In the genomic region with DNA sequence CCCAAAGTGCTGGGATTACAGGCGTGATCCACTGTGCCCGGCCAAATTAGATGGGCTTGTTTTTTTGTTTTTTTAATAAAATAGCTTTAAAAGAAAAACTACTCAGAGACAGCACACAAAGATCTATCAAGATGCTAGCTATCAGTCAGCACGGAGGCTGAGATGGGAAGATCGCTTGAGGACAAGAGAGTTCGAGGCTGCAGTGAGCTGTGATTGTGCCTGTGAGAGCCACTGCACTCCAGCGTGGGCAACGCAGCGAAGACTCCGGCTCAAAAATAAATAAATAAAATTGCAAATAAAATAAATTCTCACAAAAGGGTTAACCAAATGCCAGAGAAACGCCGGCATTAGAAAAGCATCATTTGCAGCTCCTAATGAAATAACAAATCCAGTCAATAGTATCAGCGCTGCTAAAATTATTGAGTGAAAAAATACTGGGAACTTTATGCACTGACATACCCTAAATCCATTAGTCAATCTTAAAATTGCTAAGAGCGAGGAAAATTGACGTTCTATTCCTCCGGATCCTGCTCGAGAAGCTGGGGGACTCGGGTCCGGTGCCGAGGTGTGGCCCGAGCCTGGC, we compare ENCODE assay signal across 8 cellular contexts. TPM values are rescaled to one million over a fixed set of nuclear protein-coding genes. Genes with fewer than 3 reads are reported as not detected.
DNase-seq lines count a peak whose midpoint lies in the region; ATAC-seq, FAIRE-seq and TF ChIP-seq lines count a peak whose summit lies in the region.

No MANE protein-coding gene starts in this region.

- H3K4me2 ChIP-seq in IMR-90 (ENCODE audit: low read depth, low read length), result peak overlapping the region; percentile 82

- no peaks in the 10 kb centered on the region; the same call in 1 of the 2 replicates for H4K20me1 ChIP-seq in IMR-90 (ENCODE audit: insufficient read depth, low read length)

- CTCF ChIA-PET in CD4-positive, alpha-beta memory T cell (lab: Charles Lee; ENCODE audit: partially characterized antibody), result no interaction called here
- CTCF ChIA-PET in IMR-90 (lab: Yijun Ruan, JAX) (interaction anchor here (0.6 kb wide), 1 partner anchor 116 kb away, joined by 3 read pairs; no protein-coding TSS in a partner anchor), GM10248 (lab: Yijun Ruan, JAX) (interaction anchor here (1.1 kb wide), 2 partner anchors 29 to 61 kb away, joined by 3 to 4 read pairs; no protein-coding TSS in a partner anchor)

- WGBS in IMR-90 (ENCODE audit: extremely low coverage in 2 of 2, insufficient read length in 1 of 2), 2 experiments, result 0% methylated on average over 5 of the region's 20 CpGs; no CpG with 5 or more reads in 1 of the 2 experiments
- 6 to 9% methylated on average over 16 to 20 of the region's 20 CpGs for WGBS in testis, 2 donors

- H3K79me1 ChIP-seq in IMR-90 (ENCODE audit: low read depth in 1 of 2, low read length in 2 of 2), result peaks cover 11 to 36% of the 10 kb centered on the region in 2 experiments

- H3K4me1 Mint-ChIP-seq in CD4-positive, alpha-beta memory T cell, result peaks cover 3 to 10% (median 9%) of the 10 kb centered on the region in 4 donors

- peaks cover 12% of the 10 kb centered on the region for H3K9me1 ChIP-seq in IMR-90 (ENCODE audit: insufficient read depth, low read length)

- H3K9me3 Mint-ChIP-seq in CD4-positive, alpha-beta memory T cell, result peaks cover 0 to 1% (median 0%) of the 10 kb centered on the region in 8 donors

- no peak overlapping the region for H2BK20ac ChIP-seq in IMR-90 (ENCODE audit: low read depth, low read length)

- dilution Hi-C loops in IMR-90 (cut with HindIII; ENCODE audit: low sequenced_read_pairs, unreplicated experiment), result no loop called here

- H4K5ac ChIP-seq in IMR-90 (ENCODE audit: low read depth, low read length), result no peak overlapping the region; the same call in 1 of the 2 replicates

- H2BK120ac ChIP-seq in IMR-90 (ENCODE audit: low read depth, low read length), result 0 out of 2 replicates have a peak overlapping the region, but pooled peaks have one; percentile 52

- peak overlapping the region; percentile 48 for H3K23ac ChIP-seq in IMR-90 (ENCODE audit: low read depth, low read length)

- H3K18ac ChIP-seq in IMR-90 (ENCODE audit: low read depth, low read length), result no peak overlapping the region

- TF ChIP-seq RAD21 in IMR-90 (IDR thresholded peaks at IDR 0.05; ENCODE audit: low read length), result no peak

- TF ChIP-seq POLR2A in IMR-90 (IDR thresholded peaks at IDR 0.05; ENCODE audit: low read depth, low read length), result no peak
- TF ChIP-seq POLR2A in testis (IDR thresholded peaks at IDR 0.05), result no peak

- intact Hi-C loops in CD4-positive, alpha-beta memory T cell (cut with micrococcal nuclease), result no loop called here
- intact Hi-C loops in IMR-90 (cut with micrococcal nuclease) (no loop called here), left lung (cut with DNase I) (no loop called here), testis (cut with DNase I; ENCODE audit: low total_unique reads) (no loop called here)

- in situ Hi-C loops in IMR-90 (cut with MboI; ENCODE audit: low sequenced_read_pairs), result no loop called here

- no peak for FAIRE-seq in frontal cortex (lab: Jason Lieb, UNC)

- BruUV-seq in IMR-90 (replicated peaks; lab: Mats Ljungman, UMichigan), result no TSS peak

- no peaks in the 10 kb centered on the region for H3K27me3 ChIP-seq in CD4-positive, alpha-beta memory T cell (ENCODE audit: insufficient read depth, low read length)
- H3K27me3 ChIP-seq in IMR-90 (ENCODE audit: control insufficient read depth, insufficient read depth, low read length) (no peaks in the 10 kb centered on the region), left lung (no peaks in the 10 kb centered on the region), testis (no peaks in the 10 kb centered on the region)

- no peaks in the 10 kb centered on the region for H3K36me3 ChIP-seq in CD4-positive, alpha-beta memory T cell (ENCODE audit: insufficient read depth, low read length)
- H3K36me3 ChIP-seq in IMR-90 (ENCODE audit: control insufficient read depth, insufficient read depth, low read length) (peaks cover 2% of the 10 kb centered on the region; the same call in 1 of the 2 replicates), left lung (peaks cover 0 to 3% of the 10 kb centered on the region in 2 donors), testis (ENCODE audit: low read depth, missing control alignments) (no peaks in the 10 kb centered on the region)

- peak overlapping the region; percentile 23 for H3K14ac ChIP-seq in IMR-90 (replicated peaks; ENCODE audit: low read depth, low read length)

- peak overlapping the region; percentile 83 for H3K4ac ChIP-seq in IMR-90 (ENCODE audit: low read depth, low read length)

- H3K36me3 Mint-ChIP-seq in CD4-positive, alpha-beta memory T cell, result peaks cover 0 to 1% of the 10 kb centered on the region in 2 donors

- peak overlapping the region; percentile 89 for H3K9ac ChIP-seq in IMR-90 (ENCODE audit: low read depth, low read length)

- H2AK9ac ChIP-seq in IMR-90 (replicated peaks; ENCODE audit: low read depth, low read length, poor library complexity), result peak overlapping the region; percentile 97

- H3K56ac ChIP-seq in IMR-90 (ENCODE audit: extremely low read depth, insufficient read depth, low read length), result peak overlapping the region; percentile 80; the same call in 1 of the 2 replicates

- DNase-seq in CD4-positive, alpha-beta memory T cell, result no peak
- DNase-seq in IMR-90, result peak; percentile 4
- peak; percentile 13 for DNase-seq in amniotic epithelial cell (ENCODE audit: low read depth)
- DNase-seq in left lung, result no peak
- no peak for DNase-seq in testis
- DNase-seq in GM10248 (ENCODE audit: extremely low spot score), result no peak
- DNase-seq in germinal center (ENCODE audit: low spot score), result no peak
- no peak for DNase-seq in frontal cortex (ENCODE audit: low spot score in 2 of 2)

- H3K4me3 Mint-ChIP-seq in CD4-positive, alpha-beta memory T cell, result peak overlapping the region; percentile 71 to 92 (median 86)

- H2AK5ac ChIP-seq in IMR-90 (ENCODE audit: low read depth, low read length), result no peak overlapping the region

- peak overlapping the region; percentile 63 for H3K27ac ChIP-seq in CD4-positive, alpha-beta memory T cell (ENCODE audit: low read depth, low read length)
- H3K27ac ChIP-seq in IMR-90 (ENCODE audit: insufficient read depth, low read length) (peak overlapping the region; percentile 82), left lung (peak overlapping the region; percentile 88 to 90), testis (peak overlapping the region; percentile 87 to 92)

- no peak for TF ChIP-seq CTCF in IMR-90 (conservative IDR thresholded peaks at IDR 0.05; ENCODE audit: low read depth, low read length)
- TF ChIP-seq CTCF in left lung (IDR thresholded peaks at IDR 0.05), result no peak
- TF ChIP-seq CTCF in testis (IDR thresholded peaks at IDR 0.05), result no peak
- no peak for TF ChIP-seq CTCF in GM10248 (IDR thresholded peaks at IDR 0.05; ENCODE audit: control extremely low read depth, extremely low read depth, low read depth, missing control alignments)

- peak overlapping the region; percentile 29 for H2BK5ac ChIP-seq in IMR-90 (ENCODE audit: low read depth, low read length, poor library complexity, severe bottlenecking)

- H2BK15ac ChIP-seq in IMR-90 (ENCODE audit: low read depth, low read length), result no peak overlapping the region

- peaks cover 5% of the 10 kb centered on the region for H3K4me1 ChIP-seq in CD4-positive, alpha-beta memory T cell (ENCODE audit: insufficient read depth, low read length)
- peaks cover 5% of the 10 kb centered on the region for H3K4me1 ChIP-seq in IMR-90 (ENCODE audit: control insufficient read depth, insufficient read depth, low read length)
- peaks cover 19 to 26% of the 10 kb centered on the region in 2 donors for H3K4me1 ChIP-seq in left lung
- peaks cover 10% of the 10 kb centered on the region for H3K4me1 ChIP-seq in testis

- H4K8ac ChIP-seq in IMR-90 (ENCODE audit: low read depth in 2 of 2, low read length in 2 of 2), result peak overlapping the region; percentile 84 to 98; a peak in 2 of 4 replicates

- no peaks in the 10 kb centered on the region for H3K9me3 ChIP-seq in CD4-positive, alpha-beta memory T cell (ENCODE audit: control insufficient read depth in 1 of 2, low read length in 2 of 2)
- no peaks in the 10 kb centered on the region for H3K9me3 ChIP-seq in IMR-90 (ENCODE audit: control insufficient read depth, insufficient read depth, low read length)
- no peaks in the 10 kb centered on the region for H3K9me3 ChIP-seq in left lung
- no peaks in the 10 kb centered on the region for H3K9me3 ChIP-seq in testis

- POLR2A ChIA-PET in CD4-positive, alpha-beta memory T cell (lab: Charles Lee; ENCODE audit: partially characterized antibody), result interaction anchor here (0.6 to 1.3 kb wide), 4 partner anchors 39 to 378 kb away, joined by 3 read pairs; no protein-coding TSS in a partner anchor
- POLR2A ChIA-PET in IMR-90 (lab: Charles Lee; ENCODE audit: unreplicated experiment), result interaction anchor here (0.5 to 0.8 kb wide), 2 partner anchors 14 to 60 kb away, joined by 3 to 17 read pairs; no protein-coding TSS in a partner anchor
- POLR2A ChIA-PET in GM10248 (lab: Yijun Ruan, JAX), result no interaction called here

- H3K27ac Mint-ChIP-seq in CD4-positive, alpha-beta memory T cell, result peak overlapping the region in 5 of 7 donors; percentile 15 to 88 (median 79)

- H3K4me3 ChIP-seq in CD4-positive, alpha-beta memory T cell (ENCODE audit: low read length in 2 of 2), result peak overlapping the region; percentile 49 to 64
- H3K4me3 ChIP-seq in IMR-90 (ENCODE audit: insufficient read depth, low read depth, low read length), result peak overlapping the region; percentile 83
- peak overlapping the region; percentile 65 to 89 for H3K4me3 ChIP-seq in left lung
- H3K4me3 ChIP-seq in testis, result peak overlapping the region; percentile 85

- peak overlapping the region; percentile 97 for H2AFZ ChIP-seq in IMR-90 (replicated peaks; ENCODE audit: low read length, poor library complexity)

- H3K27me3 Mint-ChIP-seq in CD4-positive, alpha-beta memory T cell, result no peaks in the 10 kb centered on the region

- ATAC-seq in IMR-90 (ENCODE audit: low read depth), result no peak
- ATAC-seq in left lung, result no peak

- H4K91ac ChIP-seq in IMR-90 (ENCODE audit: insufficient read depth, low read depth, low read length), result no peak overlapping the region

TF ChIP-seq in IMR-90, 13 proteins besides CTCF, POLR2A, EP300 and RAD21 (continues in another document):
- TF ChIP-seq MAFK (IDR thresholded peaks at IDR 0.05; ENCODE audit: low read depth, low read length) (no peak), NFE2L2 (IDR thresholded peaks at IDR 0.05; ENCODE audit: low read depth, low read length) (no peak), MAZ (IDR thresholded peaks at IDR 0.05; ENCODE audit: borderline replicate concordance, low read depth, low read length) (no peak), BHLHE40 (IDR thresholded peaks at IDR 0.05; ENCODE audit: low read depth, low read length) (no peak)

RNA-seq across cellular contexts. Expression of a gene that starts 0.7 kb away (rescaled TPM):
- total RNA-seq in CD4-positive, alpha-beta memory T cell, result 1 to 10 TPM; 6.5 to 8.5 TPM
- 1 to 10 TPM in 1 of 2 donors, under 1 TPM in 1; 0.09 to 1.4 TPM for polyA plus RNA-seq in CD4-positive, alpha-beta memory T cell
- total RNA-seq in IMR-90 (2012; rRNA removed) (17.9 and 19.7 TPM in 2 replicates), left lung (10 to 100 TPM; 20.1 to 26.1 TPM), testis (10 to 100 TPM; 36.9 to 39.5 TPM), frontal cortex (81.1 TPM)
- polyA plus RNA-seq in IMR-90 (2012; rRNA removed) (3.5 and 4.4 TPM in 2 replicates), testis (ENCODE audit: insufficient read depth, low read depth, low replicate concordance) (14.8 TPM)
- 0.68 and 0.71 TPM in 2 replicates for polyA plus RNA-seq in IMR-90 (2012; cell fraction: cytosol; rRNA removed)
- polyA plus RNA-seq in IMR-90 (2012; cell fraction: nucleus; rRNA removed; ENCODE audit: low replicate concordance), result 1.4 and 12.0 TPM in 2 replicates

Comparison
In these comparisons a context has a peak if more than half of its experiments do, and no peak if none do; other contexts are left out.
1. DNase-seq: peak in IMR-90 (single experiment) and amniotic epithelial cell (single experiment); none in CD4-positive, alpha-beta memory T cell (0 of 5), left lung (0 of 2), testis (single experiment), GM10248 (single experiment), germinal center (single experiment) and frontal cortex (0 of 2).
2. Peak in every context shown above with its lines, with median percentiles within 50 percentile points of each other: H3K27ac ChIP-seq and H3K4me3 ChIP-seq.